1 cellular context compared by ENCODE assay signal in genomic region chr16:80947708-80948615, GRCh38.
TF ChIP-seq lines count a peak whose summit lies in the region.

No MANE protein-coding gene starts in this region.

TF ChIP-seq in H1, 55 proteins besides CTCF, POLR2A, EP300 and RAD21:
- TF ChIP-seq ASH2L (IDR thresholded peaks at IDR 0.05; ENCODE audit: low read length), result no peak
- no peak for TF ChIP-seq CEBPB (IDR thresholded peaks at IDR 0.05; ENCODE audit: low read depth, low read length)
- TF ChIP-seq E2F6 (IDR thresholded peaks at IDR 0.05), result no peak
- TF ChIP-seq SP1 (IDR thresholded peaks at IDR 0.05; ENCODE audit: low read depth, low read length), result no peak
- no peak for TF ChIP-seq BRCA1 (IDR thresholded peaks at IDR 0.05; ENCODE audit: low read depth, low read length)
- TF ChIP-seq JUN (IDR thresholded peaks at IDR 0.05; ENCODE audit: low read depth, low read length), result no peak
- TF ChIP-seq CHD2 (IDR thresholded peaks at IDR 0.05; ENCODE audit: low read length), result no peak
- TF ChIP-seq GTF2F1 (IDR thresholded peaks at IDR 0.05; ENCODE audit: borderline replicate concordance, low read depth, low read length), result no peak
- no peak for TF ChIP-seq SP2 (IDR thresholded peaks at IDR 0.05; ENCODE audit: low read length)
- TF ChIP-seq NRF1 (IDR thresholded peaks at IDR 0.05; ENCODE audit: low read depth, low read length), result no peak
- TF ChIP-seq PHF8 (conservative IDR thresholded peaks at IDR 0.05; ENCODE audit: low read depth, low read length), result no peak
- TF ChIP-seq RNF2 (IDR thresholded peaks at IDR 0.05; ENCODE audit: borderline replicate concordance, low read depth, low read length, missing control alignments, poor library complexity, severe bottlenecking), result no peak
- no peak for TF ChIP-seq SIN3A (conservative IDR thresholded peaks at IDR 0.05 in 1 of 2, IDR thresholded peaks at IDR 0.05 in 1 of 2; ENCODE audit: low read depth in 1 of 2, low read length in 2 of 2)
- no peak for TF ChIP-seq BCL11A (IDR thresholded peaks at IDR 0.05; ENCODE audit: low read depth in 2 of 2, low read length in 2 of 2)
- TF ChIP-seq YY1 (IDR thresholded peaks at IDR 0.05; ENCODE audit: low read depth, low read length), result no peak
- no peak for TF ChIP-seq CBX5 (IDR thresholded peaks at IDR 0.05; ENCODE audit: low read depth, low read length)
- no peak for TF ChIP-seq NANOG (IDR thresholded peaks at IDR 0.05; ENCODE audit: insufficient read depth, low read depth, low read length, poor library complexity, severe bottlenecking)
- no peak for TF ChIP-seq EZH2 (IDR thresholded peaks at IDR 0.05; ENCODE audit: low read depth, low read length, severe bottlenecking)
- no peak for TF ChIP-seq BACH1 (IDR thresholded peaks at IDR 0.05; ENCODE audit: low read length)
